Comparison of ENCODE assay signal across 8 cellular contexts in genomic region chr22:42780070-42780540, GRCh38. TPM values are rescaled to one million over a fixed set of nuclear protein-coding genes. Genes with fewer than 3 reads are reported as not detected.
DNase-seq lines count a peak whose midpoint lies in the region; ATAC-seq lines count a peak whose summit lies in the region.

No MANE protein-coding gene starts in this region.

- peak overlapping the region; percentile 57 for H2AFZ ChIP-seq in neuronal stem cell (ENCODE audit: low read length)

- no peak overlapping the region for H3K4me3 ChIP-seq in neuronal stem cell (ENCODE audit: low read length in 2 of 2)

- no peak overlapping the region for H2BK15ac ChIP-seq in neuronal stem cell (ENCODE audit: low read length)

- H3K79me1 ChIP-seq in neuronal stem cell (ENCODE audit: low read depth, low read length): no peaks in the 10 kb centered on the region

- H4K91ac ChIP-seq in neuronal stem cell (ENCODE audit: low read depth, low read length, poor library complexity): no peak overlapping the region

- no peak overlapping the region for H3K9ac ChIP-seq in neuronal stem cell (ENCODE audit: low read depth, low read length, poor library complexity)

- DNase-seq in DMS153 (lab: John Stamatoyannopoulos, UW): peak; percentile 87
- peak in 60 of 76 experiments; percentile 9 to 84 (median 57) for DNase-seq in HUDEP-2 (lab: John Stamatoyannopoulos, UW; ENCODE audit: unreplicated experiment in 76 of 76)
- peak; percentile 92 for DNase-seq in NCI-H82 treated with DMSO at 0.1 percent for 48 hours (lab: John Stamatoyannopoulos, UW; ENCODE audit: unreplicated experiment)
- DNase-seq in activated CD8-positive, alpha-beta memory T cell treated with anti-CD3 and anti-CD28 coated beads, Interleukin-2, amount 50 U/mL, for 1 hour (ENCODE audit: extremely low read depth): peak; percentile 30
- DNase-seq in fibroblast of the conjunctiva (ENCODE audit: low read depth): peak; percentile 95
- DNase-seq in neuronal stem cell (ENCODE audit: low spot score): peak; percentile 89

- H3K23ac ChIP-seq in neuronal stem cell (ENCODE audit: low read depth, low read length, poor library complexity): no peak overlapping the region

- peaks cover 0 to 1% of the 10 kb centered on the region in 2 donors for H3K4me1 ChIP-seq in neuronal stem cell (ENCODE audit: control insufficient read depth in 2 of 2, insufficient read depth in 1 of 2, low read depth in 1 of 2, low read length in 2 of 2)

- no peak overlapping the region for H2BK5ac ChIP-seq in neuronal stem cell (ENCODE audit: low read length)

- ATAC-seq in GM18870 (IDR thresholded peaks at IDR 0.05; ENCODE audit: unreplicated experiment) (no peak), HG03039 (IDR thresholded peaks at IDR 0.05; ENCODE audit: unreplicated experiment) (no peak)

- no CpG with 5 or more reads among the region's 6 CpGs for WGBS in neuronal stem cell (ENCODE audit: extremely low coverage in 2 of 2, insufficient read length in 2 of 2, insufficient replicate concordance in 1 of 2), 2 donors

- H2BK120ac ChIP-seq in neuronal stem cell (ENCODE audit: low read depth, low read length): no peak overlapping the region

- H3K18ac ChIP-seq in neuronal stem cell (ENCODE audit: low read length): no peak overlapping the region

- no peak overlapping the region for H3K27ac ChIP-seq in neuronal stem cell (replicated peaks; ENCODE audit: low read length)

- no peak overlapping the region for H4K8ac ChIP-seq in neuronal stem cell (ENCODE audit: low read depth, low read length)

- H3K14ac ChIP-seq in neuronal stem cell (ENCODE audit: low read length): no peak overlapping the region

- H3K27me3 ChIP-seq in neuronal stem cell (ENCODE audit: control insufficient read depth in 3 of 3, insufficient read depth in 3 of 3, low read depth in 1 of 3, low read length in 3 of 3): no peaks in the 10 kb centered on the region

- H3K9me3 ChIP-seq in neuronal stem cell (replicated peaks in 1 of 2; ENCODE audit: control insufficient read depth in 2 of 2, insufficient read depth in 1 of 2, low read depth in 1 of 2, low read length in 2 of 2): no peaks in the 10 kb centered on the region

- no peak overlapping the region for H2BK12ac ChIP-seq in neuronal stem cell (ENCODE audit: low read length)

- H3K4me2 ChIP-seq in neuronal stem cell (ENCODE audit: insufficient read depth, low read length, poor library complexity, severe bottlenecking): no peak overlapping the region

- no peaks in the 10 kb centered on the region for H3K36me3 ChIP-seq in neuronal stem cell (replicated peaks in 1 of 2; ENCODE audit: control insufficient read depth in 2 of 2, insufficient read depth in 2 of 2, low read length in 2 of 2)

- no peak overlapping the region for H3K4ac ChIP-seq in neuronal stem cell (ENCODE audit: low read length)

- no peak overlapping the region for H2AK5ac ChIP-seq in neuronal stem cell (ENCODE audit: low read depth, low read length)

RNA-seq across cellular contexts. Expression of gene A4GALT, which starts 59.4 kb away (rescaled TPM):
- polyA plus RNA-seq in neuronal stem cell (2013, experiment 1 of 2): 5.5 TPM
- 5.6 TPM for polyA plus RNA-seq in neuronal stem cell (2013, experiment 2 of 2)

Comparison
In these comparisons a context has a peak if more than half of its experiments do, and no peak if none do; other contexts are left out.
1. DNase-seq: peak in every context shown above with its lines; median percentile 95 in fibroblast of the conjunctiva; 92 in NCI-H82 treated with DMSO at 0.1 percent for 48 hours; 89 in neuronal stem cell; 87 in DMS153; 57 in HUDEP-2; 30 in activated CD8-positive, alpha-beta memory T cell treated with anti-CD3 and anti-CD28 coated beads, Interleukin-2, amount 50 U/mL, for 1 hour.